8 cellular contexts compared by ENCODE assay signal in the genomic region with DNA sequence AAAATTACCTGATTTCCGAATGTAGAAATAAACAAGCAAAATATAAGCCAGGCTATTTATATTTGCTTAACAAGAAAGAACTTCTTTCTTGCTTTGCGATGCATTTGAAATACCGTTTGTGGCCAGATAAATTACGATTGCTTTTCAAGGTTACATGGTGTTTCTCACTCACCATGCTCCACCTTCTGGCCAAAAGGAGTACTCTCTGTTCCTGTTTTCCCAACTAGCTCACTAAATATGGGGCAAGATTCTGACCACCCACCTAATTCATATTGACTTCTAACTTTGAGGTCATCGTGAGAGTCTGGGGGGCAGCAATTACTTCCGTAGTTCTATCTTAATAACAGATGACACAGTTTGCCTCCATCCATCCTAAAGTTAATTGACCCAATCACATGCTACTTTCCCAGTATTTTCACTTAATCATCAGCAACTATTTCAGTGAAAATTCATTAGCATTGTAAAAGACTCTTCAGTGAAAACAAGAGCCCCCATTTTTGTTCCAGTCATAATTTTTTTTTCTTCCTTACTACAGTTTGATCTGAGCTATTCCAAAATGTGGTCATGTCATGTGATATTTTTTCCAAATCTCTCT. TPM values are rescaled to one million over a fixed set of nuclear protein-coding genes. Genes with fewer than 3 reads are reported as not detected.
DNase-seq lines count a peak whose midpoint lies in the region; ATAC-seq lines count a peak whose summit lies in the region.

No MANE protein-coding gene starts in this region.

- DNase-seq in activated gamma-delta T cell treated with Interleukin-2 at 50 U/mL for 16 hours (peak; percentile 7), activated gamma-delta T cell (lab: John Stamatoyannopoulos, UW) (no peak), NCI-H446 treated with DMSO at 0.1 percent for 48 hours (lab: John Stamatoyannopoulos, UW) (peak; percentile 28), left cardiac atrium (peak; percentile 27), putamen (ENCODE audit: low spot score) (peak; percentile 21)
- peak; percentile 6 for DNase-seq in activated gamma-delta T cell treated with anti-CD3 and anti-CD28 coated beads, Interleukin-2, amount 50 U/mL, for 16 hours (ENCODE audit: low read depth)

- peak; percentile 58 for ATAC-seq in HG03342 (IDR thresholded peaks at IDR 0.05; ENCODE audit: unreplicated experiment)
- ATAC-seq in left cardiac atrium: peak; percentile 75 to 76
- no peak for ATAC-seq in HG03378 (IDR thresholded peaks at IDR 0.05; ENCODE audit: unreplicated experiment)

- intact Hi-C loops in left cardiac atrium (cut with DNase I): loop anchor here (2.0 kb wide), 2 partner anchors 86 to 90 kb away; no protein-coding TSS in a partner anchor

RNA-seq across cellular contexts. Expression of gene ACP3, which starts 25.9 kb away (rescaled TPM):
- total RNA-seq in left cardiac atrium: 1 to 10 TPM; 1.1 to 3.0 TPM
